Comparison of ENCODE assay signal across 1 cellular context in the genomic region with DNA sequence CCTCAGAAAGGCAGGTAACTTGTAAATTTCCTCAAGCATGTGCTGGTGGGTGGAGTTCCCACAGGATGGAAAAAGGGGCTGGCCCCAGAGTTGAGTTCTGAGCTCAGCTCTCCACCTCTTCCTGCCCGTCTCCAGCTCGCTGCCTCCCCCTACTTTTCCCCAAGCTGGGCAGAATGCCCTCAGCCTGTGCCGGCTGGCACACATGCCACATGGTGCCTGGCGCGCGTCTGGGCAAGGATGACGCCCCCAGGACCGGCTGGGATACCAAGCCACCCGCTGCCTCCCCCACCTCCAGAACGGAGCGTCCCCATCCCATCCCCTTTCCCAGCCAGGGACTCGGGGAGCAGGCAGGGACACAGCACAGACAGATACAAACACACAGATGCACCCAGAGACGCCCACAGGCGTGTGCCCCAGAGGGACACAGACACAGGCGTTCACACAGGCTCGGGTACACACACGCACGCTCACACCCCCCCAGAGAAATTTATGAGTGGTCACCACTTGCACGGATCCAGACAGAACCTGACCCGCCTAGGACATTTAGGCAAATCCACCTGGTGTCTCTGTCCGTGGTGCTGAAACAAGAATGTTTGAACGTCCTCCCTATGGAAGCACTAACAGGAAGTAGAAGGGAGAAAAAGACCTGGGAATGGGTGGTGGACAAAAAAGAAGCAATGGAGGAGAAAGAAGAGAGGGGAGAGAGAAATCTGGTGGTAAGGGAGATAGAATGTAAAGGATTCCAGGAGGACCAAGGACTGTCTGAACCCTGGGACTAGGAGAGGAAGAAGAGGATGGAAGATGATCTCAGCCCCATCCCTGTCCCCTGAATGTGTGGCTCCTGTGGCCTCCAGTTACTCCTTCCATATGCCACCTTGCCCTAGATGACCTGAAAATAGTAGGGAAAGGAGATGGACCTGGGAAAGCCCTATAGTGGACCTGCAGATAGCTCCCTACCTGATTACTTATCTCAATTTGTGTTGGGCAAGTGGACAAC.
TF ChIP-seq lines count a peak whose summit lies in the region.

No MANE protein-coding gene starts in this region.

TF ChIP-seq in HepG2, 621 proteins besides CTCF, POLR2A, EP300 and RAD21 (continued from another document and continues in another):
- TF ChIP-seq, protein P1, sequence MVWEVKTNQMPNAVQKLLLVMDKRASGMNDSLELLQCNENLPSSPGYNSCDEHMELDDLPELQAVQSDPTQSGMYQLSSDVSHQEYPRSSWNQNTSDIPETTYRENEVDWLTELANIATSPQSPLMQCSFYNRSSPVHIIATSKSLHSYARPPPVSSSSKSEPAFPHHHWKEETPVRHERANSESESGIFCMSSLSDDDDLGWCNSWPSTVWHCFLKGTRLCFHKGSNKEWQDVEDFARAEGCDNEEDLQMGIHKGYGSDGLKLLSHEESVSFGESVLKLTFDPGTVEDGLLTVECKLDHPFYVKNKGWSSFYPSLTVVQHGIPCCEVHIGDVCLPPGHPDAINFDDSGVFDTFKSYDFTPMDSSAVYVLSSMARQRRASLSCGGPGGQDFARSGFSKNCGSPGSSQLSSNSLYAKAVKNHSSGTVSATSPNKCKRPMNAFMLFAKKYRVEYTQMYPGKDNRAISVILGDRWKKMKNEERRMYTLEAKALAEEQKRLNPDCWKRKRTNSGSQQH (CRISPR knock-in tag; IDR thresholded peaks at IDR 0.05; ENCODE audit: low read depth) = 0 out of 2 replicates have a peak, but pooled peaks have one; percentile 60
- TF ChIP-seq CBX1 (IDR thresholded peaks at IDR 0.05; ENCODE audit: low read depth) = no peak
- 0 out of 2 replicates have a peak, but pooled peaks have one; percentile 20 for TF ChIP-seq LBX2 (CRISPR knock-in tag; IDR thresholded peaks at IDR 0.05; ENCODE audit: borderline replicate concordance)
- peak; percentile 96 for TF ChIP-seq KLF6 (CRISPR knock-in tag; IDR thresholded peaks at IDR 0.05)
- TF ChIP-seq ZNF263 (CRISPR knock-in tag; IDR thresholded peaks at IDR 0.05) = peak; percentile 79
- peak; percentile 50; the same call in 1 of the 2 replicates for TF ChIP-seq TEAD2 (CRISPR knock-in tag; IDR thresholded peaks at IDR 0.05)
- peak; percentile 73; the same call in 1 of the 2 replicates for TF ChIP-seq JUNB (CRISPR knock-in tag; IDR thresholded peaks at IDR 0.05; ENCODE audit: borderline replicate concordance)
- TF ChIP-seq ZBTB7B (CRISPR knock-in tag; IDR thresholded peaks at IDR 0.05) = peak; percentile 50; the same call in 1 of the 2 replicates
- TF ChIP-seq ZNF556 (CRISPR knock-in tag; IDR thresholded peaks at IDR 0.05; ENCODE audit: borderline replicate concordance) = no peak
- no peak for TF ChIP-seq ASH2L (IDR thresholded peaks at IDR 0.05; ENCODE audit: insufficient read length, low read depth, low read length)
- no peak for TF ChIP-seq ZNF749 (CRISPR knock-in tag; IDR thresholded peaks at IDR 0.05; ENCODE audit: borderline replicate concordance)
- peak; percentile 80 for TF ChIP-seq ZNF331 (CRISPR knock-in tag; IDR thresholded peaks at IDR 0.05)
- TF ChIP-seq POLR2G (IDR thresholded peaks at IDR 0.05; ENCODE audit: low read depth, low read length) = no peak
- no peak for TF ChIP-seq KDM1A (CRISPR knock-in tag; IDR thresholded peaks at IDR 0.05)
- TF ChIP-seq FUBP1 (CRISPR knock-in tag; IDR thresholded peaks at IDR 0.05; ENCODE audit: borderline replicate concordance) = no peak
- peak; percentile 70; the same call in 1 of the 2 replicates for TF ChIP-seq ZNF335 (CRISPR knock-in tag; IDR thresholded peaks at IDR 0.05)
- peak; percentile 87; the same call in 1 of the 2 replicates for TF ChIP-seq ZNF430 (CRISPR knock-in tag; IDR thresholded peaks at IDR 0.05)
- TF ChIP-seq SRSF4 (IDR thresholded peaks at IDR 0.05; ENCODE audit: low read depth, low read length, poor library complexity, severe bottlenecking) = no peak
- TF ChIP-seq ZNF431 (CRISPR knock-in tag; IDR thresholded peaks at IDR 0.05; ENCODE audit: borderline replicate concordance, low read depth) = peak; percentile 51; the same call in 1 of the 2 replicates
- peak; percentile 60 for TF ChIP-seq ZNF883 (CRISPR knock-in tag; IDR thresholded peaks at IDR 0.05; ENCODE audit: not compliant biosample characterization)
- 0 out of 2 replicates have a peak, but pooled peaks have one; percentile 45 for TF ChIP-seq ZSCAN20 (CRISPR knock-in tag; IDR thresholded peaks at IDR 0.05; ENCODE audit: borderline replicate concordance)
- peak; percentile 59; the same call in 1 of the 2 replicates for TF ChIP-seq SRY (CRISPR knock-in tag; IDR thresholded peaks at IDR 0.05)
- TF ChIP-seq ZNF143 (CRISPR knock-in tag; IDR thresholded peaks at IDR 0.05) = no peak
- TF ChIP-seq, protein P2, sequence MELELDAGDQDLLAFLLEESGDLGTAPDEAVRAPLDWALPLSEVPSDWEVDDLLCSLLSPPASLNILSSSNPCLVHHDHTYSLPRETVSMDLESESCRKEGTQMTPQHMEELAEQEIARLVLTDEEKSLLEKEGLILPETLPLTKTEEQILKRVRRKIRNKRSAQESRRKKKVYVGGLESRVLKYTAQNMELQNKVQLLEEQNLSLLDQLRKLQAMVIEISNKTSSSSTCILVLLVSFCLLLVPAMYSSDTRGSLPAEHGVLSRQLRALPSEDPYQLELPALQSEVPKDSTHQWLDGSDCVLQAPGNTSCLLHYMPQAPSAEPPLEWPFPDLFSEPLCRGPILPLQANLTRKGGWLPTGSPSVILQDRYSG (CRISPR knock-in tag; IDR thresholded peaks at IDR 0.05) = 0 out of 2 replicates have a peak, but pooled peaks have one; percentile 56
- 0 out of 2 replicates have a peak, but pooled peaks have one; percentile 5 for TF ChIP-seq GABPA (IDR thresholded peaks at IDR 0.05; ENCODE audit: low read depth, low read length)
- no peak for TF ChIP-seq GABPA (CRISPR knock-in tag; IDR thresholded peaks at IDR 0.05; ENCODE audit: low read depth)
- 0 out of 2 replicates have a peak, but pooled peaks have one; percentile 56 for TF ChIP-seq ZNF766 (CRISPR knock-in tag; IDR thresholded peaks at IDR 0.05; ENCODE audit: borderline replicate concordance)
- no peak for TF ChIP-seq RAD51 (IDR thresholded peaks at IDR 0.05; ENCODE audit: borderline replicate concordance)
- TF ChIP-seq, protein P3, sequence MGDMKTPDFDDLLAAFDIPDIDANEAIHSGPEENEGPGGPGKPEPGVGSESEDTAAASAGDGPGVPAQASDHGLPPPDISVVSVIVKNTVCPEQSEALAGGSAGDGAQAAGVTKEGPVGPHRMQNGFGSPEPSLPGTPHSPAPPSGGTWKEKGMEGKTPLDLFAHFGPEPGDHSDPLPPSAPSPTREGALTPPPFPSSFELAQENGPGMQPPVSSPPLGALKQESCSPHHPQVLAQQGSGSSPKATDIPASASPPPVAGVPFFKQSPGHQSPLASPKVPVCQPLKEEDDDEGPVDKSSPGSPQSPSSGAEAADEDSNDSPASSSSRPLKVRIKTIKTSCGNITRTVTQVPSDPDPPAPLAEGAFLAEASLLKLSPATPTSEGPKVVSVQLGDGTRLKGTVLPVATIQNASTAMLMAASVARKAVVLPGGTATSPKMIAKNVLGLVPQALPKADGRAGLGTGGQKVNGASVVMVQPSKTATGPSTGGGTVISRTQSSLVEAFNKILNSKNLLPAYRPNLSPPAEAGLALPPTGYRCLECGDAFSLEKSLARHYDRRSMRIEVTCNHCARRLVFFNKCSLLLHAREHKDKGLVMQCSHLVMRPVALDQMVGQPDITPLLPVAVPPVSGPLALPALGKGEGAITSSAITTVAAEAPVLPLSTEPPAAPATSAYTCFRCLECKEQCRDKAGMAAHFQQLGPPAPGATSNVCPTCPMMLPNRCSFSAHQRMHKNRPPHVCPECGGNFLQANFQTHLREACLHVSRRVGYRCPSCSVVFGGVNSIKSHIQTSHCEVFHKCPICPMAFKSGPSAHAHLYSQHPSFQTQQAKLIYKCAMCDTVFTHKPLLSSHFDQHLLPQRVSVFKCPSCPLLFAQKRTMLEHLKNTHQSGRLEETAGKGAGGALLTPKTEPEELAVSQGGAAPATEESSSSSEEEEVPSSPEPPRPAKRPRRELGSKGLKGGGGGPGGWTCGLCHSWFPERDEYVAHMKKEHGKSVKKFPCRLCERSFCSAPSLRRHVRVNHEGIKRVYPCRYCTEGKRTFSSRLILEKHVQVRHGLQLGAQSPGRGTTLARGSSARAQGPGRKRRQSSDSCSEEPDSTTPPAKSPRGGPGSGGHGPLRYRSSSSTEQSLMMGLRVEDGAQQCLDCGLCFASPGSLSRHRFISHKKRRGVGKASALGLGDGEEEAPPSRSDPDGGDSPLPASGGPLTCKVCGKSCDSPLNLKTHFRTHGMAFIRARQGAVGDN (CRISPR knock-in tag; IDR thresholded peaks at IDR 0.05) = peak; percentile 25; the same call in 1 of the 2 replicates
- TF ChIP-seq, protein P4, sequence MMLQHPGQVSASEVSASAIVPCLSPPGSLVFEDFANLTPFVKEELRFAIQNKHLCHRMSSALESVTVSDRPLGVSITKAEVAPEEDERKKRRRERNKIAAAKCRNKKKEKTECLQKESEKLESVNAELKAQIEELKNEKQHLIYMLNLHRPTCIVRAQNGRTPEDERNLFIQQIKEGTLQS (CRISPR knock-in tag; IDR thresholded peaks at IDR 0.05) = peak; percentile 31; the same call in 1 of the 2 replicates
- TF ChIP-seq FOXM1 (CRISPR knock-in tag; IDR thresholded peaks at IDR 0.05) = no peak
- TF ChIP-seq, protein P5, sequence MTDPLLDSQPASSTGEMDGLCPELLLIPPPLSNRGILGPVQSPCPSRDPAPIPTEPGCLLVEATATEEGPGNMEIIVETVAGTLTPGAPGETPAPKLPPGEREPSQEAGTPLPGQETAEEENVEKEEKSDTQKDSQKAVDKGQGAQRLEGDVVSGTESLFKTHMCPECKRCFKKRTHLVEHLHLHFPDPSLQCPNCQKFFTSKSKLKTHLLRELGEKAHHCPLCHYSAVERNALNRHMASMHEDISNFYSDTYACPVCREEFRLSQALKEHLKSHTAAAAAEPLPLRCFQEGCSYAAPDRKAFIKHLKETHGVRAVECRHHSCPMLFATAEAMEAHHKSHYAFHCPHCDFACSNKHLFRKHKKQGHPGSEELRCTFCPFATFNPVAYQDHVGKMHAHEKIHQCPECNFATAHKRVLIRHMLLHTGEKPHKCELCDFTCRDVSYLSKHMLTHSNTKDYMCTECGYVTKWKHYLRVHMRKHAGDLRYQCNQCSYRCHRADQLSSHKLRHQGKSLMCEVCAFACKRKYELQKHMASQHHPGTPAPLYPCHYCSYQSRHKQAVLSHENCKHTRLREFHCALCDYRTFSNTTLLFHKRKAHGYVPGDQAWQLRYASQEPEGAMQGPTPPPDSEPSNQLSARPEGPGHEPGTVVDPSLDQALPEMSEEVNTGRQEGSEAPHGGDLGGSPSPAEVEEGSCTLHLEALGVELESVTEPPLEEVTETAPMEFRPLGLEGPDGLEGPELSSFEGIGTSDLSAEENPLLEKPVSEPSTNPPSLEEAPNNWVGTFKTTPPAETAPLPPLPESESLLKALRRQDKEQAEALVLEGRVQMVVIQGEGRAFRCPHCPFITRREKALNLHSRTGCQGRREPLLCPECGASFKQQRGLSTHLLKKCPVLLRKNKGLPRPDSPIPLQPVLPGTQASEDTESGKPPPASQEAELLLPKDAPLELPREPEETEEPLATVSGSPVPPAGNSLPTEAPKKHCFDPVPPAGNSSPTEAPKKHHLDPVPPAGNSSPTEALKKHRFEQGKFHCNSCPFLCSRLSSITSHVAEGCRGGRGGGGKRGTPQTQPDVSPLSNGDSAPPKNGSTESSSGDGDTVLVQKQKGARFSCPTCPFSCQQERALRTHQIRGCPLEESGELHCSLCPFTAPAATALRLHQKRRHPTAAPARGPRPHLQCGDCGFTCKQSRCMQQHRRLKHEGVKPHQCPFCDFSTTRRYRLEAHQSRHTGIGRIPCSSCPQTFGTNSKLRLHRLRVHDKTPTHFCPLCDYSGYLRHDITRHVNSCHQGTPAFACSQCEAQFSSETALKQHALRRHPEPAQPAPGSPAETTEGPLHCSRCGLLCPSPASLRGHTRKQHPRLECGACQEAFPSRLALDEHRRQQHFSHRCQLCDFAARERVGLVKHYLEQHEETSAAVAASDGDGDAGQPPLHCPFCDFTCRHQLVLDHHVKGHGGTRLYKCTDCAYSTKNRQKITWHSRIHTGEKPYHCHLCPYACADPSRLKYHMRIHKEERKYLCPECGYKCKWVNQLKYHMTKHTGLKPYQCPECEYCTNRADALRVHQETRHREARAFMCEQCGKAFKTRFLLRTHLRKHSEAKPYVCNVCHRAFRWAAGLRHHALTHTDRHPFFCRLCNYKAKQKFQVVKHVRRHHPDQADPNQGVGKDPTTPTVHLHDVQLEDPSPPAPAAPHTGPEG (CRISPR knock-in tag; IDR thresholded peaks at IDR 0.05) = peak; percentile 77; the same call in 1 of the 2 replicates
- no peak for TF ChIP-seq ZBTB42 (CRISPR knock-in tag; IDR thresholded peaks at IDR 0.05)
